In the genomic region with DNA sequence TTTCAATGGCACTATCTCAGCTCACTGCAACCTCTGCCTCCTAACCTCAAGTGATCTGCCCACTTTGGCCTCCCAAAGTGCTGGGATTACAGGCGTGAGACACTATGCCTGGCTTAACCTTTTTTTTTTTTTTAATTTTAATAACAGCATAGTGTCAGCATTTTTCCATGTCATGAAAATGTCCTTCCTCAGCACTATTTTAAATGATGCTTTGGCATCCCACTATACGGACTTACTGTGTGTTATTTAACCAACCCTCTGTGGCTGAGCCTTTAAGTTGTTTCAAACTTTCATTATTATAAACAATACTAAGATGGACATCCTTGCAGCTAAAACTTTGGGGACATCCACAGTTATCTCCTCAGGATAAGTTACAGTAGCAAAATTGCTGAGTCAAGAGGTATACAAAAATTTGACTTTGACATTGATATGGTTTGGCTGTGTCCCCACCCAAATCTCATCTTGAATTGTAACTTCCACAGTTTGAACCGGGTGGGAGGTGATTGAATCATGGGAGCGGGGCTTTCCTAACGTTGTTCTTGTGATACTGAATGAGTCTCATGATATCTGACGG, we compare ENCODE assay signal across 25 cellular contexts.
A peak's percentile ranks its signal among the peaks of the same experiment; 100 is the strongest.
DNase-seq lines count a peak whose midpoint lies in the region; ATAC-seq, FAIRE-seq and TF ChIP-seq lines count a peak whose summit lies in the region.
"Had no signal": no experiment of that assay in that cellular context is flagged by ENCODE, and none has a peak within 500 bp of the region (broad histone marks: within the 10 kb centered on the region; RNA-seq: fewer than 3 reads in every experiment).

No MANE protein-coding gene starts in this region.

- ATAC-seq in A549: no peak
- ATAC-seq in GM23338: no peak
- no peak for ATAC-seq in IMR-90 (ENCODE audit: low read depth)
- ATAC-seq in K562: no peak
- ATAC-seq: CD8-positive, alpha-beta T cell; GM12878 had no signal

- in situ Hi-C loops in IMR-90 (cut with MboI; ENCODE audit: low sequenced_read_pairs): no loop called here
- in situ Hi-C loops in K562 (cut with MboI): no loop called here

- intact Hi-C loops in IMR-90 (cut with micrococcal nuclease) (no loop called here), K562 (cut with micrococcal nuclease) (no loop called here), vagina (cut with DNase I) (no loop called here)

- TF ChIP-seq RAD21 in A549 (conservative IDR thresholded peaks at IDR 0.05 in 1 of 2, IDR thresholded peaks at IDR 0.05 in 1 of 2): no peak
- no peak for TF ChIP-seq RAD21 in IMR-90 (IDR thresholded peaks at IDR 0.05; ENCODE audit: low read length)
- TF ChIP-seq RAD21 in K562 (CRISPR knock-in tag; conservative IDR thresholded peaks at IDR 0.05 in 1 of 2, IDR thresholded peaks at IDR 0.05 in 1 of 2): no peak

- no peak overlapping the region for H3K4me3 Mint-ChIP-seq in GM23338
- H3K4me3 Mint-ChIP-seq: B cell; CD4-positive, alpha-beta T cell; CD8-positive, alpha-beta T cell had no signal

- no peak overlapping the region for H2BK5ac ChIP-seq in IMR-90 (ENCODE audit: low read depth, low read length, poor library complexity, severe bottlenecking)

- TF ChIP-seq EP300 in A549 (IDR thresholded peaks at IDR 0.05): no peak
- TF ChIP-seq EP300 in K562 (IDR thresholded peaks at IDR 0.05; ENCODE audit: low read length): no peak

- no peak for TF ChIP-seq POLR2A in A549 (IDR thresholded peaks at IDR 0.05; ENCODE audit: low read length)
- TF ChIP-seq POLR2A in IMR-90 (IDR thresholded peaks at IDR 0.05; ENCODE audit: low read depth, low read length): no peak
- no peak for TF ChIP-seq POLR2A in K562 (conservative IDR thresholded peaks at IDR 0.05)
- TF ChIP-seq POLR2A in vagina (IDR thresholded peaks at IDR 0.05): no peak

- POLR2A ChIA-PET in A549 (lab: Yijun Ruan, JAX) (no interaction called here), IMR-90 (lab: Charles Lee; ENCODE audit: unreplicated experiment) (no interaction called here), K562 (lab: Yijun Ruan, JAX) (no interaction called here)

- H2AK5ac ChIP-seq in IMR-90 (ENCODE audit: low read depth, low read length): no peak overlapping the region

- no peaks in the 10 kb centered on the region for H3K4me1 Mint-ChIP-seq in GM23338
- H3K4me1 Mint-ChIP-seq: B cell had no signal

- H2BK120ac ChIP-seq in IMR-90 (ENCODE audit: low read depth, low read length): no peak overlapping the region

- no peak overlapping the region for H3K9ac ChIP-seq in IMR-90 (ENCODE audit: low read depth, low read length)
- no peak overlapping the region for H3K9ac ChIP-seq in K562 (ENCODE audit: insufficient read depth in 1 of 2, low read depth in 2 of 2, low read length in 2 of 2)
- H3K9ac ChIP-seq: BLaER1 treated with 17β-estradiol and CSF1 and Interleukin-3, amounts not matched to agents 10 nM and 100 nM had no signal

- H3K4me2 ChIP-seq in A549 (no peak overlapping the region), GM23338 (no peak overlapping the region), IMR-90 (ENCODE audit: low read depth, low read length) (no peak overlapping the region), K562 (ENCODE audit: insufficient read depth, low read length) (no peak overlapping the region)
- H3K4me2 ChIP-seq: BLaER1 treated with 17β-estradiol and CSF1 and Interleukin-3, amounts not matched to agents 10 nM and 100 nM had no signal

- no peak overlapping the region for H3K27ac ChIP-seq in A549
- no peak overlapping the region for H3K27ac ChIP-seq in GM23338 (ENCODE audit: low read depth)
- H3K27ac ChIP-seq in IMR-90 (ENCODE audit: insufficient read depth, low read length): no peak overlapping the region
- H3K27ac ChIP-seq in K562 (ENCODE audit: extremely low read depth, low read depth, low read length): no peak overlapping the region
- no peak overlapping the region for H3K27ac ChIP-seq in vagina
- H3K27ac ChIP-seq: BLaER1 treated with 17β-estradiol and CSF1 and Interleukin-3, amounts not matched to agents 10 nM and 100 nM; C4-2B had no signal

- no peaks in the 10 kb centered on the region for H3K4me1 ChIP-seq in A549
- no peaks in the 10 kb centered on the region for H3K4me1 ChIP-seq in GM23338 (ENCODE audit: insufficient read depth)
- no peaks in the 10 kb centered on the region for H3K4me1 ChIP-seq in IMR-90 (ENCODE audit: control insufficient read depth, insufficient read depth, low read length)
- no peaks in the 10 kb centered on the region for H3K4me1 ChIP-seq in K562 (replicated peaks in 1 of 2; ENCODE audit: control insufficient read depth in 2 of 2, insufficient read depth in 2 of 2, low read length in 2 of 2)
- H3K4me1 ChIP-seq in vagina: no peaks in the 10 kb centered on the region
- H3K4me1 ChIP-seq: BLaER1 treated with 17β-estradiol and CSF1 and Interleukin-3, amounts not matched to agents 10 nM and 100 nM had no signal

- H3K4ac ChIP-seq in IMR-90 (ENCODE audit: low read depth, low read length): no peak overlapping the region

- H3K18ac ChIP-seq in IMR-90 (ENCODE audit: low read depth, low read length): no peak overlapping the region

- peaks cover 2% of the 10 kb centered on the region for H3K27me3 Mint-ChIP-seq in GM23338 (ENCODE audit: insufficient read depth, low read depth, poor library complexity)
- H3K27me3 Mint-ChIP-seq: B cell; CD4-positive, alpha-beta T cell had no signal

- no peak overlapping the region for H2BK15ac ChIP-seq in IMR-90 (ENCODE audit: low read depth, low read length)

- WGBS in A549 (ENCODE audit: missing lambda C conversion rate): 80% methylated on average over 6 of the region's 6 CpGs
- 100% methylated on average over 1 of the region's 6 CpGs; no CpG with 5 or more reads in 1 of the 2 experiments for WGBS in IMR-90 (ENCODE audit: extremely low coverage in 2 of 2, insufficient read length in 1 of 2), 2 experiments
- WGBS in K562 (ENCODE audit: insufficient coverage, low coverage, missing lambda C conversion rate): 67% methylated on average over 6 of the region's 6 CpGs

- no peaks in the 10 kb centered on the region; the same call in 2 of the 3 replicates for H3K9me3 Mint-ChIP-seq in GM23338
- H3K9me3 Mint-ChIP-seq: CD4-positive, alpha-beta T cell; CD8-positive, alpha-beta T cell had no signal

- no peaks in the 10 kb centered on the region for H3K79me1 ChIP-seq in IMR-90 (ENCODE audit: low read depth in 1 of 2, low read length in 2 of 2)

- TF ChIP-seq CTCF in A549 (IDR thresholded peaks at IDR 0.05) (no peak), GM23338 (conservative IDR thresholded peaks at IDR 0.05; ENCODE audit: low read depth in 2 of 2) (no peak), IMR-90 (conservative IDR thresholded peaks at IDR 0.05; ENCODE audit: low read depth, low read length) (no peak), K562 (IDR thresholded peaks at IDR 0.05 in 2 of 3, conservative IDR thresholded peaks at IDR 0.05 in 1 of 3; ENCODE audit: insufficient read depth in 2 of 3, low read depth in 1 of 3, low read length in 3 of 3) (no peak), vagina (IDR thresholded peaks at IDR 0.05) (no peak)

- no peak overlapping the region for H2BK20ac ChIP-seq in IMR-90 (ENCODE audit: low read depth, low read length)

- dilution Hi-C loops in IMR-90 (cut with HindIII; ENCODE audit: low sequenced_read_pairs, unreplicated experiment): no loop called here

- no peaks in the 10 kb centered on the region; the same call in 1 of the 2 replicates for H3K9me2 ChIP-seq in GM23338 (ENCODE audit: insufficient read depth)

- H3K14ac ChIP-seq in IMR-90 (replicated peaks; ENCODE audit: low read depth, low read length): no peak overlapping the region

- CTCF ChIA-PET in A549 (lab: Yijun Ruan, JAX) (no interaction called here), IMR-90 (lab: Yijun Ruan, JAX) (interaction anchor here (0.6 kb wide), 1 partner anchor 51 kb away, joined by 4 read pairs; no protein-coding TSS in a partner anchor), K562 (lab: Yijun Ruan, JAX; ENCODE audit: low intra/inter-chr PET ratio) (no interaction called here)

- H3K79me2 ChIP-seq in GM23338 (replicated peaks; ENCODE audit: insufficient read depth) (no peaks in the 10 kb centered on the region), K562 (ENCODE audit: control insufficient read depth, insufficient read depth, low read length) (no peaks in the 10 kb centered on the region)

- no peak for FAIRE-seq in A549 (lab: Jason Lieb, UNC)
- no peak for FAIRE-seq in K562 (lab: Jason Lieb, UNC)
- FAIRE-seq: A204.1, GM12878, GM12892, GM18507 had no signal

- DNase-seq in A549 (ENCODE audit: low read depth in 1 of 2, low spot score in 1 of 2) (no peak), GM23338 (ENCODE audit: low spot score) (no peak), IMR-90 (no peak), K562 (ENCODE audit: extremely low read depth in 1 of 4, low spot score in 3 of 4) (no peak), SIG-M5 (lab: John Stamatoyannopoulos, UW) (no peak), NCI-H2107 treated with DMSO at 0.1 percent for 48 hours (lab: John Stamatoyannopoulos, UW; ENCODE audit: unreplicated experiment) (no peak), vagina (ENCODE audit: extremely low spot score in 2 of 2) (no peak)
- DNase-seq: 8988T; AML-193; CD4-positive, alpha-beta T cell; CD8-positive, alpha-beta T cell; DMS 273 treated with DMSO at 0.1 percent for 48 hours; DMS153; DMS53; DMS79; DND-41; EL; GDM1 had no signal

- BruUV-seq in IMR-90 (replicated peaks; lab: Mats Ljungman, UMichigan): no TSS peak
- no TSS peak for BruUV-seq in K562 (replicated peaks; lab: Mats Ljungman, UMichigan)

- no peak overlapping the region for H3K23ac ChIP-seq in IMR-90 (ENCODE audit: low read depth, low read length)

- H4K8ac ChIP-seq in IMR-90 (ENCODE audit: low read depth in 2 of 2, low read length in 2 of 2): no peak overlapping the region

- H3K36me3 ChIP-seq in GM23338 (ENCODE audit: insufficient read depth) (no peaks in the 10 kb centered on the region), IMR-90 (ENCODE audit: control insufficient read depth, insufficient read depth, low read length) (no peaks in the 10 kb centered on the region), K562 (ENCODE audit: control insufficient read depth, insufficient read depth, low read length) (no peaks in the 10 kb centered on the region), vagina (no peaks in the 10 kb centered on the region)
- H3K36me3 ChIP-seq: BLaER1 treated with 17β-estradiol and CSF1 and Interleukin-3, amounts not matched to agents 10 nM and 100 nM had no signal

- H3K27ac Mint-ChIP-seq in GM23338: no peak overlapping the region
- H3K27ac Mint-ChIP-seq: B cell; CD4-positive, alpha-beta T cell; CD8-positive, alpha-beta T cell had no signal

- H3K9me1 ChIP-seq in IMR-90 (ENCODE audit: insufficient read depth, low read length) (no peaks in the 10 kb centered on the region), K562 (ENCODE audit: control insufficient read depth, insufficient read depth, low read length) (no peaks in the 10 kb centered on the region)

- H3K56ac ChIP-seq in IMR-90 (ENCODE audit: extremely low read depth, insufficient read depth, low read length): no peak overlapping the region

- H2AFZ ChIP-seq in GM23338 (peak overlapping the region; percentile 23; the same call in 1 of the 2 replicates), IMR-90 (replicated peaks; ENCODE audit: low read length, poor library complexity) (no peak overlapping the region), K562 (ENCODE audit: low read depth, low read length) (no peak overlapping the region)

- H3K9me3 ChIP-seq in A549 (no peaks in the 10 kb centered on the region), IMR-90 (ENCODE audit: control insufficient read depth, insufficient read depth, low read length) (no peaks in the 10 kb centered on the region), K562 (replicated peaks; ENCODE audit: control insufficient read depth, insufficient read depth, low read depth, low read length) (no peaks in the 10 kb centered on the region), vagina (no peaks in the 10 kb centered on the region)

- H2AK9ac ChIP-seq in IMR-90 (replicated peaks; ENCODE audit: low read depth, low read length, poor library complexity): no peak overlapping the region

- H4K91ac ChIP-seq in IMR-90 (ENCODE audit: insufficient read depth, low read depth, low read length): no peak overlapping the region

- no peak overlapping the region for H4K5ac ChIP-seq in IMR-90 (ENCODE audit: low read depth, low read length)

- H3K36me3 Mint-ChIP-seq in GM23338 (ENCODE audit: low read depth): no peaks in the 10 kb centered on the region
- H3K36me3 Mint-ChIP-seq: CD8-positive, alpha-beta T cell had no signal

- H3F3A ChIP-seq in GM23338 (replicated peaks; ENCODE audit: low read depth): 0 out of 2 replicates have a peak, but pooled peaks cover 3% of the 10 kb centered on the region

- H4K20me1 ChIP-seq in GM23338 (replicated peaks; ENCODE audit: insufficient read depth) (no peaks in the 10 kb centered on the region), IMR-90 (ENCODE audit: insufficient read depth, low read length) (no peaks in the 10 kb centered on the region), K562 (replicated peaks; ENCODE audit: control insufficient read depth, insufficient read depth, low read length) (no peaks in the 10 kb centered on the region)
- H4K20me1 ChIP-seq: BLaER1 treated with 17β-estradiol and CSF1 and Interleukin-3, amounts not matched to agents 10 nM and 100 nM had no signal

- H3K27me3 ChIP-seq in GM23338 (ENCODE audit: insufficient read depth) (no peaks in the 10 kb centered on the region), IMR-90 (ENCODE audit: control insufficient read depth, insufficient read depth, low read length) (no peaks in the 10 kb centered on the region), K562 (ENCODE audit: control insufficient read depth in 2 of 2, insufficient read depth in 2 of 2, low read length in 2 of 2) (no peaks in the 10 kb centered on the region), vagina (no peaks in the 10 kb centered on the region)
- H3K27me3 ChIP-seq: BLaER1 treated with 17β-estradiol and CSF1 and Interleukin-3, amounts not matched to agents 10 nM and 100 nM had no signal

- H3K4me3 ChIP-seq in A549 (no peak overlapping the region), GM23338 (no peak overlapping the region), IMR-90 (ENCODE audit: insufficient read depth, low read depth, low read length) (no peak overlapping the region), K562 (no peak overlapping the region), vagina (no peak overlapping the region)
- H3K4me3 ChIP-seq: BLaER1 treated with 17β-estradiol and CSF1 and Interleukin-3, amounts not matched to agents 10 nM and 100 nM; GM12878 had no signal
